8 cellular contexts compared by ENCODE assay signal in genomic region chr10:32446701-32447406, GRCh38. TPM values are rescaled to one million over a fixed set of nuclear protein-coding genes. Genes with fewer than 3 reads are reported as not detected.
DNase-seq lines count a peak whose midpoint lies in the region; ATAC-seq and TF ChIP-seq lines count a peak whose summit lies in the region.

No MANE protein-coding gene starts in this region.

- peak overlapping the region; percentile 87 for H3K9ac ChIP-seq in iPS-15b (ENCODE audit: low read depth, low read length)
- peak overlapping the region; percentile 95 for H3K9ac ChIP-seq in skeletal muscle satellite cell (ENCODE audit: low read depth, low read length)

- in situ Hi-C loops in astrocyte of the spinal cord (cut with HindIII; ENCODE audit: low sequenced_read_pairs), result no loop called here

- peak overlapping the region; percentile 98 for H3K4me2 ChIP-seq in skeletal muscle satellite cell (ENCODE audit: low read length)

- peaks cover under 1% of the 10 kb centered on the region for H3K36me3 Mint-ChIP-seq in activated T-cell treated with anti-CD3 and anti-CD28 coated beads, Interleukin-2, amount 50 U/mL, for 4 hours (ENCODE audit: insufficient read depth)

- H3K4me1 ChIP-seq in iPS-15b (ENCODE audit: control insufficient read depth, insufficient read depth, low read length) (no peaks in the 10 kb centered on the region), skeletal muscle satellite cell (ENCODE audit: control insufficient read depth, insufficient read depth, low read length) (peaks cover 11% of the 10 kb centered on the region)

- no peaks in the 10 kb centered on the region for H3K9me3 Mint-ChIP-seq in activated T-cell treated with anti-CD3 and anti-CD28 coated beads, Interleukin-2, amount 50 U/mL, for 4 hours

- no peak for TF ChIP-seq CTCF in astrocyte of the spinal cord (IDR thresholded peaks at IDR 0.05; ENCODE audit: low read depth, low read length)

- H3K36me3 ChIP-seq in iPS-15b (ENCODE audit: control insufficient read depth, insufficient read depth, low read length), result no peaks in the 10 kb centered on the region
- H3K36me3 ChIP-seq in skeletal muscle satellite cell (ENCODE audit: insufficient read depth, low read length), result peaks cover 3% of the 10 kb centered on the region

- DNase-seq in activated T-cell treated with anti-CD3 and anti-CD28 coated beads, Interleukin-2, amount 50 U/mL, for 4 hours, result no peak
- no peak for DNase-seq in activated T-cell treated with anti-CD3 and anti-CD28 coated beads for 4 hours
- peak; percentile 5 for DNase-seq in NCI-H2029 treated with DMSO at 0.1 percent for 48 hours (lab: John Stamatoyannopoulos, UW)
- DNase-seq in astrocyte of the spinal cord (ENCODE audit: low read depth, low spot score), result peak; percentile 45
- DNase-seq in epidermal melanocyte (ENCODE audit: insufficient read length, low spot score), result no peak
- DNase-seq in stimulated activated CD4-positive, alpha-beta T cell treated with anti-CD3 and anti-CD28 coated beads, Interleukin-4, amount 100 ng/mL, for 1 hour, result no peak

- peaks cover 12% of the 10 kb centered on the region for H3K4me1 Mint-ChIP-seq in activated T-cell treated with anti-CD3 and anti-CD28 coated beads, Interleukin-2, amount 50 U/mL, for 4 hours (ENCODE audit: low read depth)

- no peak for ATAC-seq in activated T-cell treated with anti-CD3 and anti-CD28 coated beads, Interleukin-2, amount 50 U/mL, for 4 hours

- H3K27me3 ChIP-seq in iPS-15b (ENCODE audit: control insufficient read depth, insufficient read depth, low read length), result no peaks in the 10 kb centered on the region
- H3K27me3 ChIP-seq in skeletal muscle satellite cell (ENCODE audit: control insufficient read depth, insufficient read depth, low read length), result peaks cover 2% of the 10 kb centered on the region

- no peaks in the 10 kb centered on the region for H3K9me3 ChIP-seq in iPS-15b (ENCODE audit: control insufficient read depth, insufficient read depth, low read length)
- no peaks in the 10 kb centered on the region for H3K9me3 ChIP-seq in skeletal muscle satellite cell (replicated peaks; ENCODE audit: low read length)

- H3K4me3 Mint-ChIP-seq in activated T-cell treated with anti-CD3 and anti-CD28 coated beads, Interleukin-2, amount 50 U/mL, for 4 hours, result peak overlapping the region; percentile 97

- H3K4me3 ChIP-seq in astrocyte of the spinal cord (ENCODE audit: low read depth, low read length) (peak overlapping the region; percentile 85), iPS-15b (ENCODE audit: low read depth, low read length) (peak overlapping the region; percentile 94), skeletal muscle satellite cell (ENCODE audit: low read length) (peak overlapping the region; percentile 96)

- no peaks in the 10 kb centered on the region for H3K27me3 Mint-ChIP-seq in activated T-cell treated with anti-CD3 and anti-CD28 coated beads, Interleukin-2, amount 50 U/mL, for 4 hours (ENCODE audit: low read depth)

RNA-seq across cellular contexts. Expression of gene CCDC7, which starts 0.9 kb away (rescaled TPM):
- 1 to 10 TPM; 7.2 to 9.5 (median 8.8) TPM for total RNA-seq in activated T-cell treated with anti-CD3 and anti-CD28 coated beads, Interleukin-2, amount 50 U/mL, for 4 hours
- 6.8 and 7.6 TPM in 2 replicates for total RNA-seq in skeletal muscle satellite cell (2012; rRNA removed)

Comparison
In these comparisons a context has a peak if more than half of its experiments do, and no peak if none do; other contexts are left out.
1. DNase-seq: peak in NCI-H2029 treated with DMSO at 0.1 percent for 48 hours (single experiment) and astrocyte of the spinal cord (single experiment); none in activated T-cell treated with anti-CD3 and anti-CD28 coated beads, Interleukin-2, amount 50 U/mL, for 4 hours (single experiment), activated T-cell treated with anti-CD3 and anti-CD28 coated beads for 4 hours (single experiment), epidermal melanocyte (single experiment) and stimulated activated CD4-positive, alpha-beta T cell treated with anti-CD3 and anti-CD28 coated beads, Interleukin-4, amount 100 ng/mL, for 1 hour (single experiment).
2. Peak in every context shown above with its lines, with median percentiles within 50 percentile points of each other: H3K4me3 ChIP-seq.